1 cellular context compared by ENCODE assay signal in the genomic region with DNA sequence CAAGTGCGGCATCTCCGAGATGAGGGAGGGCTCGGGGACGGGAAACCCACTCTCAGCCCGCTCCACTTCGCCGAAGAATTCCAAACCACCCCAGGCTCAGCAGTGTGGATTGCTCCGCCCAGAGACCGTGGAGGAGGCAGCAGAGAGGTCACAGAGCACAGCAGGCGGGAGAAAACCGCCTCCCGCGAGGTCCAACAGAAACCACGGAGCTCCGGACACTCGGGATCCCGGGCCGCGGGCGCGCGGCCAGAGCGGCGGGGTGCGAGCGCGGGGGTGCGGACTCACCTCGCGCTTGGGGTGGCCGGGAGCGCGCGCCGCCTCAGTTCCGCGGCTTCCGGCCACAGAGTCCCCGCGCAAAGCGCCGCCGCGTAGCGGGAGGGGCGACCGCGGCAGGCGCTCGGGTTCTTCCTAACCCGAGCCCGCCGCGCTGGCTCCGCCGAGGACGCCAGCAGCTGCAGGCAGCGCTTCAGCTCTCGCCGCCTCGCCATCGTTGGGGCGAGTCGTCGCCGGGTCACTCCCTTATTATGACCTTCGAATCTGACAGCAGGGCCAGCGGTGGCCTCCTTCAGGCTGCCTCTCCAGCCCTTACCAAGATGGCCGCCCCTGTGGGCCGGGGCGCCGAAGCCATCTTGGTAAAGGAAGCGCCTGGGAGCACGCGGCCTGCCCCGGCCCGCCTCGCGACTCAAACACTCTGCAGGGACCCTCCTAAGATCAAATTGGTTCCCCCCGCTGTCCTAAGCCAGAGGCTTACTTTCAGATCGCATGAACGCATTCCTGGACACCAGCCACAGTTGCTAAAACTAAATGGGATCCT.
TF ChIP-seq lines count a peak whose summit lies in the region.

A gene (minus strand): TSS at position 106 of the 814 bp plus-strand sequence. CDS start 20,323 bp downstream, outside the sequence.

TF ChIP-seq in HEK293, 187 proteins besides CTCF, POLR2A, EP300 and RAD21 (continued from another document):
- TF ChIP-seq, protein P1, sequence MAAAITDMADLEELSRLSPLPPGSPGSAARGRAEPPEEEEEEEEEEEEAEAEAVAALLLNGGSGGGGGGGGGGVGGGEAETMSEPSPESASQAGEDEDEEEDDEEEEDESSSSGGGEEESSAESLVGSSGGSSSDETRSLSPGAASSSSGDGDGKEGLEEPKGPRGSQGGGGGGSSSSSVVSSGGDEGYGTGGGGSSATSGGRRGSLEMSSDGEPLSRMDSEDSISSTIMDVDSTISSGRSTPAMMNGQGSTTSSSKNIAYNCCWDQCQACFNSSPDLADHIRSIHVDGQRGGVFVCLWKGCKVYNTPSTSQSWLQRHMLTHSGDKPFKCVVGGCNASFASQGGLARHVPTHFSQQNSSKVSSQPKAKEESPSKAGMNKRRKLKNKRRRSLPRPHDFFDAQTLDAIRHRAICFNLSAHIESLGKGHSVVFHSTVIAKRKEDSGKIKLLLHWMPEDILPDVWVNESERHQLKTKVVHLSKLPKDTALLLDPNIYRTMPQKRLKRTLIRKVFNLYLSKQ (tag by site-specific recombination; IDR thresholded peaks at IDR 0.05; ENCODE audit: borderline replicate concordance) = no peak
- TF ChIP-seq WT1 (tag by site-specific recombination; IDR thresholded peaks at IDR 0.05) = no peak
- no peak for TF ChIP-seq ZNF10 (tag by site-specific recombination; IDR thresholded peaks at IDR 0.05)
- TF ChIP-seq ZNF600 (tag by site-specific recombination; IDR thresholded peaks at IDR 0.05) = peak; percentile 84
- TF ChIP-seq ZNF132 (tag by site-specific recombination; IDR thresholded peaks at IDR 0.05; ENCODE audit: borderline replicate concordance) = no peak
- no peak; the same call in 1 of the 2 replicates for TF ChIP-seq KLF16 (tag by site-specific recombination; IDR thresholded peaks at IDR 0.05)
- TF ChIP-seq ZNF157 (tag by site-specific recombination; IDR thresholded peaks at IDR 0.05) = no peak
- TF ChIP-seq ZXDB (tag by site-specific recombination; IDR thresholded peaks at IDR 0.05) = peak; percentile 95
- TF ChIP-seq ZNF626 (tag by site-specific recombination; IDR thresholded peaks at IDR 0.05) = 0 out of 2 replicates have a peak, but pooled peaks have one; percentile 37
- no peak for TF ChIP-seq SCRT2 (tag by site-specific recombination; IDR thresholded peaks at IDR 0.05)
- TF ChIP-seq EGR2 (tag by site-specific recombination; IDR thresholded peaks at IDR 0.05; ENCODE audit: low read depth) = no peak
- peak; percentile 20; the same call in 1 of the 2 replicates for TF ChIP-seq ZBTB21 (tag by site-specific recombination; IDR thresholded peaks at IDR 0.05)
- TF ChIP-seq ZNF416 (tag by site-specific recombination; IDR thresholded peaks at IDR 0.05) = no peak
- TF ChIP-seq ZNF112 (tag by site-specific recombination; IDR thresholded peaks at IDR 0.05) = no peak
- no peak for TF ChIP-seq ZSCAN23 (tag by site-specific recombination; IDR thresholded peaks at IDR 0.05)
- TF ChIP-seq ZNF585B (tag by site-specific recombination; IDR thresholded peaks at IDR 0.05) = no peak
- no peak for TF ChIP-seq ZNF549 (tag by site-specific recombination; IDR thresholded peaks at IDR 0.05)
- peak; percentile 46; the same call in 1 of the 2 replicates for TF ChIP-seq ZNF341 (tag by site-specific recombination; IDR thresholded peaks at IDR 0.05; ENCODE audit: low read depth)
- TF ChIP-seq MYNN (tag by site-specific recombination; IDR thresholded peaks at IDR 0.05; ENCODE audit: borderline replicate concordance) = no peak
- TF ChIP-seq, protein P2, sequence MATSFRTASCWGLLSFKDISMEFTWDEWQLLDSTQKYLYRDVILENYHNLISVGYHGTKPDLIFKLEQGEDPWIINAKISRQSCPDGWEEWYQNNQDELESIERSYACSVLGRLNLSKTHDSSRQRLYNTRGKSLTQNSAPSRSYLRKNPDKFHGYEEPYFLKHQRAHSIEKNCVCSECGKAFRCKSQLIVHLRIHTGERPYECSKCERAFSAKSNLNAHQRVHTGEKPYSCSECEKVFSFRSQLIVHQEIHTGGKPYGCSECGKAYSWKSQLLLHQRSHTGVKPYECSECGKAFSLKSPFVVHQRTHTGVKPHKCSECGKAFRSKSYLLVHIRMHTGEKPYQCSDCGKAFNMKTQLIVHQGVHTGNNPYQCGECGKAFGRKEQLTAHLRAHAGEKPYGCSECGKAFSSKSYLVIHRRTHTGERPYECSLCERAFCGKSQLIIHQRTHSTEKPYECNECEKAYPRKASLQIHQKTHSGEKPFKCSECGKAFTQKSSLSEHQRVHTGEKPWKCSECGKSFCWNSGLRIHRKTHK (tag by site-specific recombination; IDR thresholded peaks at IDR 0.05) = no peak
- peak; percentile 84 for TF ChIP-seq IKZF3 (tag by site-specific recombination; IDR thresholded peaks at IDR 0.05)
